In the genomic region with DNA sequence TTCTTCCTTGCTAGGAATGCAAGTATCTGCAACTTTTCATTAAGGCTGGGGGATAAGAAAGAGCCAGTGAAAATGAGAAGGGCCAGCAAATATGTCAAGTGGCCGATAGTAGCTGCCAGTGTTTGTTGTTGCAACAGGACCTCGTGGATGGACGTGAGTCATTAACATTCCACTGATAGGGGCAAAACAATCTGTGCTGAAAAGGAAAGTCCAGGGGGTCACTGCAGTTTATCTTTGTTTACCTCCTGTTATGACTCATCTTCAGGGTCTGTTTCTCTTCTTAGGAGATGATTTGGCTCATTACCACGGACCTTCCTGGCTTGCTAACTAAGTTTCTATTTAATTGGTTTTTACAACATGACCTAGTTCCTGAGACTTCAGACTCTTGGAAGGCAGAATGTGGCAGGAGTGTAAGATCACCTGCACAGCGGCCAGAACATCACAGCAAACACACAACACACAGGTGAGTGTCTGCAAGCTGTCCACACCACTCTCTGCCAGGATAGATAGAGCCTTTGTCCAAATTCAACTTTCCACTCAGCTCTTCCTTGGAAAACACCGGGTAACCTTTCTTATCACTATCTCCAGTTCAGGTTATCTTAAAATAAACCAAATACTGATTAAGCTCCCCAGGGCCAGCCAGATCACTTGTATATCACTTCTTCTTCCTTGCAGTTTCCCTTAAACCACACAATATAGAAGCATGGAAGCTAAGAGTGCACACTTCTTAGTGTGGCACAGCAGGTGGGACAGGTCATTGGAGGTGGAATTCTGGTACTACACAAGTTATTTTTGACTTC, we compare ENCODE assay signal across 10 cellular contexts.
DNase-seq lines count a peak whose midpoint lies in the region; ATAC-seq and TF ChIP-seq lines count a peak whose summit lies in the region.
"Had no signal": no experiment of that assay in that cellular context is flagged by ENCODE, and none has a peak within 500 bp of the region (broad histone marks: within the 10 kb centered on the region; RNA-seq: fewer than 3 reads in every experiment).

No MANE protein-coding gene starts in this region.

- H3K36me3 Mint-ChIP-seq in activated naive CD4-positive, alpha-beta T cell treated with anti-CD3 and anti-CD28 coated beads for 36 hours (ENCODE audit: low read depth): no peaks in the 10 kb centered on the region
- H3K36me3 Mint-ChIP-seq in activated CD4-positive, alpha-beta memory T cell treated with anti-CD3 and anti-CD28 coated beads for 36 hours: no peaks in the 10 kb centered on the region
- H3K36me3 Mint-ChIP-seq: stimulated activated naive B cell treated with anti-CD40 and anti-IgM and Interleukin-4, amounts not matched to agents 10 μg/mL and 1 μg/mL and 100 μg/mL, for 72 hours had no signal

- DNase-seq in Caki2 (ENCODE audit: low read depth): peak; percentile 65
- peak; percentile 64 for DNase-seq in NCI-H748 (lab: John Stamatoyannopoulos, UW; ENCODE audit: unreplicated experiment)
- DNase-seq in fibroblast of the aortic adventitia (ENCODE audit: low read depth): peak; percentile 97
- peak; percentile 55 for DNase-seq in non-pigmented ciliary epithelial cell (ENCODE audit: low read depth)
- no peak for DNase-seq in activated naive CD4-positive, alpha-beta T cell treated with anti-CD3 and anti-CD28 coated beads for 36 hours
- DNase-seq in MV-4-11 (lab: John Stamatoyannopoulos, UW): no peak
- DNase-seq in activated CD4-positive, alpha-beta memory T cell treated with anti-CD3 and anti-CD28 coated beads for 36 hours: no peak
- DNase-seq: NCI-H524; stimulated activated naive B cell treated with anti-CD40 and anti-IgM and Interleukin-4, amounts not matched to agents 10 μg/mL and 1 μg/mL and 100 μg/mL, for 72 hours had no signal

- CTCF ChIA-PET in activated naive CD4-positive, alpha-beta T cell treated with anti-CD3 and anti-CD28 coated beads for 36 hours (lab: Charles Lee): interaction anchor here (1.0 kb wide), 1 partner anchor 14 kb away, joined by 3 read pairs; no protein-coding TSS in a partner anchor
- CTCF ChIA-PET in activated CD4-positive, alpha-beta memory T cell treated with anti-CD3 and anti-CD28 coated beads for 36 hours (lab: Charles Lee): no interaction called here

- in situ Hi-C loops in Caki2 (cut with HindIII; ENCODE audit: low pct_unique_long_range_greater_than_20kb, low sequenced_read_pairs): no loop called here

- H3K27ac Mint-ChIP-seq in activated naive CD4-positive, alpha-beta T cell treated with anti-CD3 and anti-CD28 coated beads for 36 hours: no peak overlapping the region
- no peak overlapping the region for H3K27ac Mint-ChIP-seq in activated CD4-positive, alpha-beta memory T cell treated with anti-CD3 and anti-CD28 coated beads for 36 hours
- H3K27ac Mint-ChIP-seq: stimulated activated naive B cell treated with anti-CD40 and anti-IgM and Interleukin-4, amounts not matched to agents 10 μg/mL and 1 μg/mL and 100 μg/mL, for 72 hours had no signal

- no peaks in the 10 kb centered on the region for H3K4me1 Mint-ChIP-seq in activated naive CD4-positive, alpha-beta T cell treated with anti-CD3 and anti-CD28 coated beads for 36 hours (ENCODE audit: low read depth)
- no peaks in the 10 kb centered on the region for H3K4me1 Mint-ChIP-seq in activated CD4-positive, alpha-beta memory T cell treated with anti-CD3 and anti-CD28 coated beads for 36 hours (ENCODE audit: low read depth)
- H3K4me1 Mint-ChIP-seq: stimulated activated naive B cell treated with anti-CD40 and anti-IgM and Interleukin-4, amounts not matched to agents 10 μg/mL and 1 μg/mL and 100 μg/mL, for 72 hours had no signal

- no peak overlapping the region for H3K4me3 Mint-ChIP-seq in activated naive CD4-positive, alpha-beta T cell treated with anti-CD3 and anti-CD28 coated beads for 36 hours
- H3K4me3 Mint-ChIP-seq in activated CD4-positive, alpha-beta memory T cell treated with anti-CD3 and anti-CD28 coated beads for 36 hours: no peak overlapping the region
- H3K4me3 Mint-ChIP-seq: stimulated activated naive B cell treated with anti-CD40 and anti-IgM and Interleukin-4, amounts not matched to agents 10 μg/mL and 1 μg/mL and 100 μg/mL, for 72 hours had no signal

- no peaks in the 10 kb centered on the region for H3K9me3 Mint-ChIP-seq in activated naive CD4-positive, alpha-beta T cell treated with anti-CD3 and anti-CD28 coated beads for 36 hours
- H3K9me3 Mint-ChIP-seq in activated CD4-positive, alpha-beta memory T cell treated with anti-CD3 and anti-CD28 coated beads for 36 hours: no peaks in the 10 kb centered on the region

- POLR2A ChIA-PET in activated CD4-positive, alpha-beta memory T cell treated with anti-CD3 and anti-CD28 coated beads for 36 hours (lab: Charles Lee): no interaction called here

- intact Hi-C loops in activated naive CD4-positive, alpha-beta T cell treated with anti-CD3 and anti-CD28 coated beads for 36 hours (cut with micrococcal nuclease): no loop called here
- intact Hi-C loops in activated CD4-positive, alpha-beta memory T cell treated with anti-CD3 and anti-CD28 coated beads for 36 hours (cut with micrococcal nuclease): no loop called here

- H3K4me3 ChIP-seq in fibroblast of the aortic adventitia (ENCODE audit: low read depth, low read length): no peak overlapping the region

- TF ChIP-seq CTCF in fibroblast of the aortic adventitia (IDR thresholded peaks at IDR 0.05; ENCODE audit: insufficient read depth, low read length): no peak

- no peak for ATAC-seq in GM18907 (IDR thresholded peaks at IDR 0.05; ENCODE audit: unreplicated experiment)
- ATAC-seq: stimulated activated naive B cell treated with anti-CD40 and anti-IgM and Interleukin-4, amounts not matched to agents 10 μg/mL and 1 μg/mL and 100 μg/mL, for 72 hours had no signal

- H3K27me3 Mint-ChIP-seq in activated naive CD4-positive, alpha-beta T cell treated with anti-CD3 and anti-CD28 coated beads for 36 hours (ENCODE audit: low read depth): peaks cover 6% of the 10 kb centered on the region
- peaks cover 3% of the 10 kb centered on the region for H3K27me3 Mint-ChIP-seq in activated CD4-positive, alpha-beta memory T cell treated with anti-CD3 and anti-CD28 coated beads for 36 hours

Comparison
In these comparisons a context has a peak if more than half of its experiments do, and no peak if none do; other contexts are left out.
1. DNase-seq: peak in Caki2 (single experiment), NCI-H748 (single experiment), fibroblast of the aortic adventitia (single experiment) and non-pigmented ciliary epithelial cell (single experiment); none in activated naive CD4-positive, alpha-beta T cell treated with anti-CD3 and anti-CD28 coated beads for 36 hours (single experiment), MV-4-11 (single experiment) and activated CD4-positive, alpha-beta memory T cell treated with anti-CD3 and anti-CD28 coated beads for 36 hours (single experiment).